ENCODE assay signal across 16 cellular contexts in the genomic region with DNA sequence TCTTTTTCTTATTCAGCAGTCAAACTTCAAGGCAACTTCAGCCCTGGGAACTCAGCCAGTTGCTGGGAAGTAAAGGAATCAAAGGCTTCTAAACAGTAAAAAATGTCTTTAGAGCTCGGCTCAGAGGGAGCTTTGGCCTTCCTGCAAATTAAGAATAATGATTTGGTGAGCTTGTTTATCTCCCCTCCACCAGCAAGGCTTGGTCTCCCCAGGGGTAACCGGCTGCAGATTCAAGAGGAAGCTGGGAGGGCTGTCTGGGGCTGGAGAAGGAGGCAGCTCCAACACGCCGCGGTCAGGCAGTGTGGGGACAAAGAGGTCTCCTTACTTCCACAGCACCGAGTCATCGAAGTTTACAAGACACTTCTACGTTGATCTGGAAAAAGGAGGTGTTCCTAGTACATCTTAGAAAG. TPM values are rescaled to one million over a fixed set of nuclear protein-coding genes. Genes with fewer than 3 reads are reported as not detected.
DNase-seq lines count a peak whose midpoint lies in the region; ATAC-seq and TF ChIP-seq lines count a peak whose summit lies in the region.
"Had no signal": no experiment of that assay in that cellular context is flagged by ENCODE, and none has a peak within 500 bp of the region (broad histone marks: within the 10 kb centered on the region; RNA-seq: fewer than 3 reads in every experiment).

No MANE protein-coding gene starts in this region.

- WGBS in right cardiac atrium: 20% methylated on average over 8 of the region's 8 CpGs
- 16% methylated on average over 8 of the region's 8 CpGs for WGBS in esophagus muscularis mucosa

- no peaks in the 10 kb centered on the region for H3K27me3 ChIP-seq in right cardiac atrium (ENCODE audit: control insufficient read depth, insufficient read depth)
- peaks cover 3% of the 10 kb centered on the region for H3K27me3 ChIP-seq in CD8-positive, alpha-beta T cell (ENCODE audit: insufficient read depth, low read length)
- H3K27me3 ChIP-seq in esophagus muscularis mucosa: peaks cover 0 to 58% (median 0%) of the 10 kb centered on the region in 4 donors
- H3K27me3 ChIP-seq: ascending aorta, Peyer's patch, upper lobe of right lung had no signal

- TF ChIP-seq EP300 in esophagus muscularis mucosa (IDR thresholded peaks at IDR 0.05): no peak

- H3K4me3 ChIP-seq in right cardiac atrium (ENCODE audit: low read length) (no peak overlapping the region), esophagus muscularis mucosa (no peak overlapping the region)
- H3K4me3 ChIP-seq in CD8-positive, alpha-beta T cell (ENCODE audit: low read depth, low read length): no peak overlapping the region
- H3K4me3 ChIP-seq: ascending aorta, Peyer's patch, upper lobe of right lung had no signal

- peak; percentile 21 for DNase-seq in EH (ENCODE audit: low read depth)
- DNase-seq in right cardiac atrium: peak; percentile 18 to 70 (median 61)
- peak; percentile 72 for DNase-seq in posterior vena cava (ENCODE audit: low spot score)
- DNase-seq in CD8-positive, alpha-beta T cell: no peak
- DNase-seq in esophagus muscularis mucosa (ENCODE audit: extremely low spot score): no peak
- no peak for DNase-seq in NCI-H146 treated with DMSO at 0.1 percent for 48 hours (lab: John Stamatoyannopoulos, UW; ENCODE audit: unreplicated experiment)
- DNase-seq: activated CD4-positive, alpha-beta T cell treated with anti-CD3 and anti-CD28 coated beads for 1 hour; activated T-cell treated with anti-CD3 and anti-CD28 coated beads, Interleukin-2, amount 50 U/mL, for 24 hours; effector CD4-positive, alpha-beta T cell; NCI-H1105; NCI-H510A; Peyer's patch; upper lobe of right lung had no signal

- peak overlapping the region; percentile 38 for H3K27ac Mint-ChIP-seq in activated T-helper 17 cell treated with anti-CD3 and anti-CD28 coated beads, Interleukin-2, amount 50 U/mL, for 72 hours
- H3K27ac Mint-ChIP-seq in CD8-positive, alpha-beta T cell: no peak overlapping the region
- H3K27ac Mint-ChIP-seq: activated T-cell treated with anti-CD3 and anti-CD28 coated beads, Interleukin-2, amount 50 U/mL, for 24 hours had no signal

- no peak for ATAC-seq in activated T-helper 17 cell treated with anti-CD3 and anti-CD28 coated beads, Interleukin-2, amount 50 U/mL, for 72 hours (replicated peaks)
- peak; percentile 24 to 29 for ATAC-seq in right cardiac atrium
- ATAC-seq in CD8-positive, alpha-beta T cell: no peak
- no peak for ATAC-seq in HG03521 (IDR thresholded peaks at IDR 0.05; ENCODE audit: unreplicated experiment)

- no peaks in the 10 kb centered on the region for H3K9me3 Mint-ChIP-seq in activated T-helper 17 cell treated with anti-CD3 and anti-CD28 coated beads, Interleukin-2, amount 50 U/mL, for 72 hours
- no peaks in the 10 kb centered on the region for H3K9me3 Mint-ChIP-seq in CD8-positive, alpha-beta T cell
- H3K9me3 Mint-ChIP-seq: activated T-cell treated with anti-CD3 and anti-CD28 coated beads, Interleukin-2, amount 50 U/mL, for 24 hours had no signal

- H3K9me3 ChIP-seq in right cardiac atrium (ENCODE audit: control insufficient read depth, low read length) (no peaks in the 10 kb centered on the region), esophagus muscularis mucosa (no peaks in the 10 kb centered on the region)
- no peaks in the 10 kb centered on the region for H3K9me3 ChIP-seq in CD8-positive, alpha-beta T cell (ENCODE audit: low read length)
- H3K9me3 ChIP-seq: ascending aorta, Peyer's patch, upper lobe of right lung had no signal

- CTCF ChIA-PET in CD8-positive, alpha-beta T cell (lab: Charles Lee): interaction anchor here (0.8 kb wide), 1 partner anchor 187 kb away, joined by 3 read pairs; no protein-coding TSS in a partner anchor

- H3K27ac ChIP-seq in right cardiac atrium (ENCODE audit: low read length) (no peak overlapping the region), esophagus muscularis mucosa (replicated peaks in 1 of 4) (peak overlapping the region in 2 of 4 donors; percentile 32 to 41)
- H3K27ac ChIP-seq in CD8-positive, alpha-beta T cell (ENCODE audit: low read depth, low read length): no peak overlapping the region
- H3K27ac ChIP-seq: ascending aorta, Peyer's patch, upper lobe of right lung had no signal

- no peak for TF ChIP-seq CTCF in CD8-positive, alpha-beta T cell (IDR thresholded peaks at IDR 0.05)
- TF ChIP-seq CTCF in esophagus muscularis mucosa (IDR thresholded peaks at IDR 0.05): no peak

- no peak for TF ChIP-seq POLR2A in esophagus muscularis mucosa (IDR thresholded peaks at IDR 0.05; ENCODE audit: low read depth)

- intact Hi-C loops in right cardiac atrium (cut with DNase I): no loop called here
- intact Hi-C loops in posterior vena cava (cut with DNase I): no loop called here
- intact Hi-C loops in CD8-positive, alpha-beta T cell (cut with DNase I, micrococcal nuclease): no loop called here
- intact Hi-C loops in esophagus muscularis mucosa (cut with DNase I): no loop called here

- peaks cover 2% of the 10 kb centered on the region for H3K4me1 ChIP-seq in right cardiac atrium (ENCODE audit: control insufficient read depth, insufficient read depth, low read length)
- H3K4me1 ChIP-seq in CD8-positive, alpha-beta T cell (ENCODE audit: insufficient read depth, low read length): no peaks in the 10 kb centered on the region
- peaks cover 12 to 24% (median 17%) of the 10 kb centered on the region in 4 donors for H3K4me1 ChIP-seq in esophagus muscularis mucosa
- H3K4me1 ChIP-seq: ascending aorta, Peyer's patch had no signal

- H3K27me3 Mint-ChIP-seq in activated T-helper 17 cell treated with anti-CD3 and anti-CD28 coated beads, Interleukin-2, amount 50 U/mL, for 72 hours: peaks cover 19% of the 10 kb centered on the region
- H3K27me3 Mint-ChIP-seq in CD8-positive, alpha-beta T cell (ENCODE audit: low read depth): peaks cover 12% of the 10 kb centered on the region

- H3K4me3 Mint-ChIP-seq in activated T-helper 17 cell treated with anti-CD3 and anti-CD28 coated beads, Interleukin-2, amount 50 U/mL, for 72 hours: no peak overlapping the region
- no peak overlapping the region for H3K4me3 Mint-ChIP-seq in CD8-positive, alpha-beta T cell
- H3K4me3 Mint-ChIP-seq: activated T-cell treated with anti-CD3 and anti-CD28 coated beads, Interleukin-2, amount 50 U/mL, for 24 hours had no signal

- no peaks in the 10 kb centered on the region for H3K36me3 Mint-ChIP-seq in activated T-helper 17 cell treated with anti-CD3 and anti-CD28 coated beads, Interleukin-2, amount 50 U/mL, for 72 hours (ENCODE audit: low read depth)
- H3K36me3 Mint-ChIP-seq in CD8-positive, alpha-beta T cell: no peaks in the 10 kb centered on the region

- no peaks in the 10 kb centered on the region for H3K36me3 ChIP-seq in CD8-positive, alpha-beta T cell (ENCODE audit: insufficient read depth, low read length)
- no peaks in the 10 kb centered on the region for H3K36me3 ChIP-seq in esophagus muscularis mucosa
- H3K36me3 ChIP-seq: ascending aorta, Peyer's patch, upper lobe of right lung had no signal

- POLR2A ChIA-PET in CD8-positive, alpha-beta T cell (lab: Charles Lee): interaction anchor here (1.4 kb wide), 1 partner anchor 11 kb away, joined by 3 read pairs; no protein-coding TSS in a partner anchor

- no peaks in the 10 kb centered on the region for H3K4me1 Mint-ChIP-seq in activated T-helper 17 cell treated with anti-CD3 and anti-CD28 coated beads, Interleukin-2, amount 50 U/mL, for 72 hours
- no peaks in the 10 kb centered on the region for H3K4me1 Mint-ChIP-seq in CD8-positive, alpha-beta T cell (ENCODE audit: low read depth)

RNA-seq across cellular contexts. Expression of a gene that starts 17.8 kb away (rescaled TPM):
- 1 to 10 TPM in 1 of 2 donors, under 1 TPM in 1; 0.45 to 1.3 TPM for total RNA-seq in activated T-helper 17 cell treated with anti-CD3 and anti-CD28 coated beads, Interleukin-2, amount 50 U/mL, for 72 hours
- total RNA-seq in right cardiac atrium (1 to 10 TPM; 2.3 to 5.3 (median 3.0) TPM), posterior vena cava (10 to 100 TPM; 11.9 to 18.5 TPM), esophagus muscularis mucosa (10 to 100 TPM; 10.4 to 18.0 (median 14.6) TPM)
- polyA plus RNA-seq in right cardiac atrium: 2.8 TPM
- under 1 TPM; 0.19 to 0.64 TPM for total RNA-seq in CD8-positive, alpha-beta T cell

Comparison
In these comparisons a context has a peak if more than half of its experiments do, and no peak if none do; other contexts are left out.
1. DNase-seq: peak in EH (single experiment), right cardiac atrium (3 of 3) and posterior vena cava (single experiment); none in CD8-positive, alpha-beta T cell (0 of 7), esophagus muscularis mucosa (single experiment) and NCI-H146 treated with DMSO at 0.1 percent for 48 hours (single experiment).
2. ATAC-seq: peak in right cardiac atrium (2 of 2); none in activated T-helper 17 cell treated with anti-CD3 and anti-CD28 coated beads, Interleukin-2, amount 50 U/mL, for 72 hours (single experiment), CD8-positive, alpha-beta T cell (single experiment) and HG03521 (single experiment).